9 cellular contexts compared by ENCODE assay signal in the genomic region with DNA sequence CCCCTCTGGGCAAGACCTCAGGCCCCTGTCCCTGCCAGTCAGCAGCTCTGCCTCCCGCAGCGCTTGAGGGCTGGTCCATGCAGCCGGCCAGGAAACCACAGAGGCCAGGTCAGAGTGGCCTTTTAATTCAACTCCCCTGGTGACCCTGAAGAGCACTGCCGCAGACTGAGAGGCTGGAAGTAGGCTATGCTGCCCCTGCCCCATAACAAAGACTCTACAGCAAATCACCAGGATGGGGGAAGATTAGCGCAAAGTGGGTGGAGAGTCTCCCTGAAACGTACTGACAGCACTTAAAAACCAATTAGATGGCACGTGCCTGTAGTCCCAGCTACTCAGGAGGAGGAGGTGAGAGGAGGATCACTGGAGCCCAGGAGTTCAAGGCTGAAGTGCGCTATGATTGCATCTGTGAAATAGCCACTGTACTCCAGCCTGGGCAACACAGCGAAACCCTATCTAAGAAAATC.
DNase-seq lines count a peak whose midpoint lies in the region; ATAC-seq and TF ChIP-seq lines count a peak whose summit lies in the region.
"Had no signal": no experiment of that assay in that cellular context is flagged by ENCODE, and none has a peak within 500 bp of the region (broad histone marks: within the 10 kb centered on the region; RNA-seq: fewer than 3 reads in every experiment).

No MANE protein-coding gene starts in this region.

- H3K27ac ChIP-seq in HUES48 (ENCODE audit: low read depth, low read length) (peak overlapping the region; percentile 44), GM23248 (no peak overlapping the region)
- no peak overlapping the region for H3K27ac ChIP-seq in naive thymus-derived CD4-positive, alpha-beta T cell (ENCODE audit: low read depth, low read length)

- H3K4me3 Mint-ChIP-seq in naive thymus-derived CD4-positive, alpha-beta T cell, result no peak overlapping the region
- H3K4me3 Mint-ChIP-seq in activated T-helper 1 cell treated with anti-CD3 and anti-CD28 coated beads, Interleukin-12 subunit alpha, Interleukin-12 subunit beta, Interleukin-2, Interleukin-4 antibody, amounts not matched to agents 30 ng/mL and 10 ng/mL and 1 ng/mL, durations not matched to agents 14 hours and 24 hours and 36 hours, result no peak overlapping the region

- H3K27me3 Mint-ChIP-seq in naive thymus-derived CD4-positive, alpha-beta T cell, result no peaks in the 10 kb centered on the region
- H3K27me3 Mint-ChIP-seq in activated T-helper 1 cell treated with anti-CD3 and anti-CD28 coated beads, Interleukin-12 subunit alpha, Interleukin-12 subunit beta, Interleukin-2, Interleukin-4 antibody, amounts not matched to agents 30 ng/mL and 10 ng/mL and 1 ng/mL, durations not matched to agents 14 hours and 24 hours and 36 hours (ENCODE audit: insufficient read depth), result peaks cover 2% of the 10 kb centered on the region

- peak; percentile 17 for DNase-seq in CD1c-positive myeloid dendritic cell (ENCODE audit: extremely low spot score)
- DNase-seq in choroid plexus epithelial cell (ENCODE audit: low read depth), result peak; percentile 25
- DNase-seq in naive thymus-derived CD4-positive, alpha-beta T cell, result no peak
- no peak for DNase-seq in epidermal melanocyte (ENCODE audit: insufficient read length, low spot score)
- DNase-seq in activated T-helper 1 cell treated with anti-CD3 and anti-CD28 coated beads, Interleukin-12 subunit alpha, Interleukin-12 subunit beta, Interleukin-2, Interleukin-4 antibody, amounts not matched to agents 30 ng/mL and 10 ng/mL and 1 ng/mL, durations not matched to agents 14 hours and 24 hours and 36 hours (ENCODE audit: low spot score), result no peak
- no peak for DNase-seq in GM13977 (ENCODE audit: low spot score)
- DNase-seq in GM23248, result no peak

- H2AFZ ChIP-seq in GM23248, result no peak overlapping the region

- TF ChIP-seq CTCF in choroid plexus epithelial cell (conservative IDR thresholded peaks at IDR 0.05; ENCODE audit: low read depth, low read length) (no peak), GM13977 (IDR thresholded peaks at IDR 0.05; ENCODE audit: extremely low read depth, insufficient read depth, missing control alignments) (no peak)

- no peaks in the 10 kb centered on the region for H3K9me3 Mint-ChIP-seq in naive thymus-derived CD4-positive, alpha-beta T cell
- no peaks in the 10 kb centered on the region for H3K9me3 Mint-ChIP-seq in activated T-helper 1 cell treated with anti-CD3 and anti-CD28 coated beads, Interleukin-12 subunit alpha, Interleukin-12 subunit beta, Interleukin-2, Interleukin-4 antibody, amounts not matched to agents 30 ng/mL and 10 ng/mL and 1 ng/mL, durations not matched to agents 14 hours and 24 hours and 36 hours

- CTCF ChIA-PET in naive thymus-derived CD4-positive, alpha-beta T cell (lab: Charles Lee), result no interaction called here

- H3K9ac ChIP-seq in HUES48 (ENCODE audit: low read depth, low read length), result no peak overlapping the region
- no peak overlapping the region for H3K9ac ChIP-seq in GM23248

- in situ Hi-C loops in GM13977 (cut with MboI; ENCODE audit: low pct_unique_long_range_greater_than_20kb, low sequenced_read_pairs, unreplicated experiment) (no loop called here), GM23248 (cut with MboI) (no loop called here)

- H3K9me3 ChIP-seq in HUES48 (ENCODE audit: control insufficient read depth, insufficient read depth, low read length) (no peaks in the 10 kb centered on the region), GM23248 (ENCODE audit: low read depth) (no peaks in the 10 kb centered on the region)
- H3K9me3 ChIP-seq in naive thymus-derived CD4-positive, alpha-beta T cell (ENCODE audit: control insufficient read depth in 2 of 3, low read length in 3 of 3), result no peaks in the 10 kb centered on the region
- H3K9me3 ChIP-seq: ascending aorta had no signal

- H3K4me1 ChIP-seq in HUES48 (ENCODE audit: control insufficient read depth, insufficient read depth, low read length) (peaks cover 63% of the 10 kb centered on the region), GM23248 (ENCODE audit: insufficient read depth) (peaks cover 43% of the 10 kb centered on the region)
- H3K4me1 ChIP-seq in naive thymus-derived CD4-positive, alpha-beta T cell (ENCODE audit: control insufficient read depth in 2 of 2, insufficient read depth in 2 of 2, low read length in 2 of 2), result no peaks in the 10 kb centered on the region

- intact Hi-C loops in naive thymus-derived CD4-positive, alpha-beta T cell (cut with micrococcal nuclease), result no loop called here
- intact Hi-C loops in activated T-helper 1 cell treated with anti-CD3 and anti-CD28 coated beads, Interleukin-12 subunit alpha, Interleukin-12 subunit beta, Interleukin-2, Interleukin-4 antibody, amounts not matched to agents 30 ng/mL and 10 ng/mL and 1 ng/mL, durations not matched to agents 14 hours and 24 hours and 36 hours (cut with micrococcal nuclease), result no loop called here

- H3K4me3 ChIP-seq in HUES48 (ENCODE audit: low read depth, low read length), result no peak overlapping the region
- H3K4me3 ChIP-seq in choroid plexus epithelial cell (ENCODE audit: low read depth, low read length), result no peak overlapping the region
- H3K4me3 ChIP-seq in naive thymus-derived CD4-positive, alpha-beta T cell (ENCODE audit: low read length), result no peak overlapping the region
- H3K4me3 ChIP-seq in GM23248, result no peak overlapping the region
- H3K4me3 ChIP-seq: ascending aorta had no signal

- POLR2A ChIA-PET in naive thymus-derived CD4-positive, alpha-beta T cell (lab: Charles Lee), result no interaction called here

- peak; percentile 19 for ATAC-seq in naive thymus-derived CD4-positive, alpha-beta T cell

- peak overlapping the region in 1 of 9 donors; percentile 46 for H3K27ac Mint-ChIP-seq in naive thymus-derived CD4-positive, alpha-beta T cell
- H3K27ac Mint-ChIP-seq in activated T-helper 1 cell treated with anti-CD3 and anti-CD28 coated beads, Interleukin-12 subunit alpha, Interleukin-12 subunit beta, Interleukin-2, Interleukin-4 antibody, amounts not matched to agents 30 ng/mL and 10 ng/mL and 1 ng/mL, durations not matched to agents 14 hours and 24 hours and 36 hours, result no peak overlapping the region

- H3K4me2 ChIP-seq in GM23248 (ENCODE audit: unreplicated experiment), result no peak overlapping the region

- H3K27me3 ChIP-seq in HUES48 (ENCODE audit: control insufficient read depth, insufficient read depth, low read length) (no peaks in the 10 kb centered on the region), GM23248 (replicated peaks; ENCODE audit: insufficient read depth) (no peaks in the 10 kb centered on the region)
- H3K27me3 ChIP-seq in naive thymus-derived CD4-positive, alpha-beta T cell (ENCODE audit: control insufficient read depth in 2 of 2, insufficient read depth in 2 of 2, low read length in 2 of 2), result no peaks in the 10 kb centered on the region
- H3K27me3 ChIP-seq: ascending aorta had no signal

- H3K4me1 Mint-ChIP-seq in naive thymus-derived CD4-positive, alpha-beta T cell, result peaks cover 14 to 53% (median 27%) of the 10 kb centered on the region in 7 donors
- peaks cover 24% of the 10 kb centered on the region for H3K4me1 Mint-ChIP-seq in activated T-helper 1 cell treated with anti-CD3 and anti-CD28 coated beads, Interleukin-12 subunit alpha, Interleukin-12 subunit beta, Interleukin-2, Interleukin-4 antibody, amounts not matched to agents 30 ng/mL and 10 ng/mL and 1 ng/mL, durations not matched to agents 14 hours and 24 hours and 36 hours (ENCODE audit: low read depth)

- no peaks in the 10 kb centered on the region for H3K79me2 ChIP-seq in GM23248 (ENCODE audit: insufficient read depth)

- peaks cover 0 to 5% (median 0%) of the 10 kb centered on the region in 5 donors for H3K36me3 Mint-ChIP-seq in naive thymus-derived CD4-positive, alpha-beta T cell
- H3K36me3 Mint-ChIP-seq in activated T-helper 1 cell treated with anti-CD3 and anti-CD28 coated beads, Interleukin-12 subunit alpha, Interleukin-12 subunit beta, Interleukin-2, Interleukin-4 antibody, amounts not matched to agents 30 ng/mL and 10 ng/mL and 1 ng/mL, durations not matched to agents 14 hours and 24 hours and 36 hours (ENCODE audit: low read depth), result peaks cover 4% of the 10 kb centered on the region

- peaks cover 16% of the 10 kb centered on the region for H3F3A ChIP-seq in GM23248 (ENCODE audit: insufficient read depth)

- 95 to 98% methylated on average over 9 of the region's 9 CpGs for WGBS in GM23248 (ENCODE audit: low coverage in 1 of 2, low lambda C conversion rate in 2 of 2, missing lambda C conversion rate in 2 of 2), 2 experiments

- H3K36me3 ChIP-seq in HUES48 (ENCODE audit: control insufficient read depth, insufficient read depth, low read length) (no peaks in the 10 kb centered on the region), GM23248 (ENCODE audit: low read depth) (no peaks in the 10 kb centered on the region)
- H3K36me3 ChIP-seq in naive thymus-derived CD4-positive, alpha-beta T cell (ENCODE audit: control insufficient read depth in 2 of 3, insufficient read depth in 3 of 3, low read length in 3 of 3), result no peaks in the 10 kb centered on the region
- H3K36me3 ChIP-seq: ascending aorta had no signal

- no peaks in the 10 kb centered on the region for H4K20me1 ChIP-seq in GM23248 (ENCODE audit: insufficient read depth)

- no peaks in the 10 kb centered on the region for H3K9me2 ChIP-seq in GM23248 (ENCODE audit: insufficient read depth)

Comparison
In these comparisons a context has a peak if more than half of its experiments do, and no peak if none do; other contexts are left out.
1. DNase-seq: peak in CD1c-positive myeloid dendritic cell (single experiment) and choroid plexus epithelial cell (single experiment); none in naive thymus-derived CD4-positive, alpha-beta T cell (0 of 9), epidermal melanocyte (single experiment), activated T-helper 1 cell treated with anti-CD3 and anti-CD28 coated beads, Interleukin-12 subunit alpha, Interleukin-12 subunit beta, Interleukin-2, Interleukin-4 antibody, amounts not matched to agents 30 ng/mL and 10 ng/mL and 1 ng/mL, durations not matched to agents 14 hours and 24 hours and 36 hours (single experiment), GM13977 (single experiment) and GM23248 (single experiment).